ENCODE assay signal across 27 cellular contexts in genomic region chr3:151863611-151864010, GRCh38. TPM values are rescaled to one million over a fixed set of nuclear protein-coding genes. Genes with fewer than 3 reads are reported as not detected.
A peak's percentile ranks its signal among the peaks of the same experiment; 100 is the strongest.
DNase-seq lines count a peak whose midpoint lies in the region; ATAC-seq and TF ChIP-seq lines count a peak whose summit lies in the region.
"Had no signal": no experiment of that assay in that cellular context is flagged by ENCODE, and none has a peak within 500 bp of the region (broad histone marks: within the 10 kb centered on the region; RNA-seq: fewer than 3 reads in every experiment).

No MANE protein-coding gene starts in this region.

- peak; percentile 30 for DNase-seq in EH (ENCODE audit: low read depth)
- peak; percentile 28 for DNase-seq in fibroblast of peridontal ligament (ENCODE audit: extremely low read depth)
- no peak for DNase-seq in 8988T
- DNase-seq in activated naive CD4-positive, alpha-beta T cell treated with anti-CD3 and anti-CD28 coated beads, Interleukin-2, amount 50 U/mL, for 72 hours (ENCODE audit: low spot score in 2 of 2): no peak
- no peak for DNase-seq in esophagus squamous epithelium (lab: John Stamatoyannopoulos, UW)
- no peak for DNase-seq in activated CD8-positive, alpha-beta memory T cell treated with anti-CD3 and anti-CD28 coated beads, Interleukin-2, amount 50 U/mL, for 4 hours
- DNase-seq: activated CD4-positive, CD25-positive, alpha-beta regulatory T cell treated with anti-CD3 and anti-CD28 coated beads, Interleukin-2, amount 50 U/mL, for 72 hours; activated naive CD4-positive, alpha-beta T cell treated with anti-CD3 and anti-CD28 coated beads for 36 hours; activated T-cell treated with anti-CD3 and anti-CD28 coated beads, Interleukin-2, amount 50 U/mL, for 72 hours; aorta; CD4-positive, CD25-positive, alpha-beta regulatory T cell; dorsolateral prefrontal cortex; GF-D8; heart right ventricle; left colon; MV-4-11; NCI-H187; NCI-H345; PC-9; SHP77 had no signal

- H3K9me2 ChIP-seq in Loucy (replicated peaks; ENCODE audit: low read depth, low read length): no peaks in the 10 kb centered on the region

- no peaks in the 10 kb centered on the region for H3K9me3 ChIP-seq in Loucy (ENCODE audit: insufficient read depth, low read depth, low read length)
- H3K9me3 ChIP-seq in esophagus squamous epithelium: no peaks in the 10 kb centered on the region

- H3K36me3 ChIP-seq in Loucy (ENCODE audit: insufficient read depth, low read length) (no peaks in the 10 kb centered on the region), esophagus squamous epithelium (no peaks in the 10 kb centered on the region)
- H3K36me3 ChIP-seq: heart right ventricle had no signal

- no peak for TF ChIP-seq POLR2A in esophagus squamous epithelium (IDR thresholded peaks at IDR 0.05)

- H3K4me2 ChIP-seq in Loucy (ENCODE audit: low read depth, low read length, poor library complexity, severe bottlenecking): no peak overlapping the region
- H3K4me2 ChIP-seq: GM23338 had no signal

- H3K4me1 ChIP-seq in Loucy (ENCODE audit: insufficient read depth, low read length, poor library complexity, severe bottlenecking) (peaks cover 10% of the 10 kb centered on the region), esophagus squamous epithelium (no peaks in the 10 kb centered on the region)

- ATAC-seq in SK-N-SH treated with all-trans-retinoic acid at 6 μM for 48 hours: peak; percentile 54
- ATAC-seq in activated naive CD4-positive, alpha-beta T cell treated with anti-CD3 and anti-CD28 coated beads, Interleukin-2, amount 50 U/mL, for 72 hours: no peak
- ATAC-seq: activated T-cell treated with anti-CD3 and anti-CD28 coated beads, Interleukin-2, amount 50 U/mL, for 72 hours; GM23338; heart right ventricle; K562; left colon; sciatic nerve had no signal

- H3K4me3 ChIP-seq in Loucy (ENCODE audit: low read length, poor library complexity, severe bottlenecking): no peak overlapping the region
- H3K4me3 ChIP-seq in esophagus squamous epithelium: no peak overlapping the region
- H3K4me3 ChIP-seq: dorsolateral prefrontal cortex, GM23338, heart right ventricle, K562, PC-9 had no signal

- H3K9ac ChIP-seq in Loucy (ENCODE audit: low read depth, low read length, poor library complexity, severe bottlenecking): no peak overlapping the region

- peak overlapping the region; percentile 11; the same call in 1 of the 2 replicates for H2AFZ ChIP-seq in Loucy (ENCODE audit: low read length)
- H2AFZ ChIP-seq: GM23338 had no signal

- no peaks in the 10 kb centered on the region for H3K79me2 ChIP-seq in Loucy (ENCODE audit: insufficient read depth, low read length)

- H4K20me1 ChIP-seq in Loucy (ENCODE audit: insufficient read depth, low read length, poor library complexity, severe bottlenecking): no peaks in the 10 kb centered on the region

- H3K27me3 ChIP-seq in Loucy (ENCODE audit: insufficient read depth, low read length, poor library complexity, severe bottlenecking) (no peaks in the 10 kb centered on the region), esophagus squamous epithelium (no peaks in the 10 kb centered on the region)
- H3K27me3 ChIP-seq: dorsolateral prefrontal cortex, heart right ventricle had no signal

- TF ChIP-seq CTCF in Loucy (conservative IDR thresholded peaks at IDR 0.05; ENCODE audit: low read length) (no peak), esophagus squamous epithelium (IDR thresholded peaks at IDR 0.05) (no peak)

- H3F3A ChIP-seq in Loucy (ENCODE audit: low read depth): no peaks in the 10 kb centered on the region

- H3K27ac ChIP-seq in esophagus squamous epithelium: no peak overlapping the region
- H3K27ac ChIP-seq: dorsolateral prefrontal cortex, heart right ventricle had no signal

- no peak overlapping the region for H3K27ac Mint-ChIP-seq in activated naive CD4-positive, alpha-beta T cell treated with anti-CD3 and anti-CD28 coated beads, Interleukin-2, amount 50 U/mL, for 72 hours
- H3K27ac Mint-ChIP-seq: activated naive CD4-positive, alpha-beta T cell treated with anti-CD3 and anti-CD28 coated beads for 36 hours; activated T-cell treated with anti-CD3 and anti-CD28 coated beads, Interleukin-2, amount 50 U/mL, for 72 hours; CD4-positive, CD25-positive, alpha-beta regulatory T cell; GM23338; stimulated activated naive CD8-positive, alpha-beta T cell treated with anti-CD3 and anti-CD28 coated beads, Interleukin-15, Interleukin-2, amounts not matched to agents 100 ng/mL and 50 ng/mL, for 24 hours had no signal

- H3K9me3 Mint-ChIP-seq in activated naive CD4-positive, alpha-beta T cell treated with anti-CD3 and anti-CD28 coated beads, Interleukin-2, amount 50 U/mL, for 72 hours: no peaks in the 10 kb centered on the region
- H3K9me3 Mint-ChIP-seq: activated naive CD4-positive, alpha-beta T cell treated with anti-CD3 and anti-CD28 coated beads for 36 hours; activated T-cell treated with anti-CD3 and anti-CD28 coated beads, Interleukin-2, amount 50 U/mL, for 72 hours; CD4-positive, CD25-positive, alpha-beta regulatory T cell; GM23338; stimulated activated naive CD8-positive, alpha-beta T cell treated with anti-CD3 and anti-CD28 coated beads, Interleukin-15, Interleukin-2, amounts not matched to agents 100 ng/mL and 50 ng/mL, for 24 hours had no signal

- H3K36me3 Mint-ChIP-seq in activated naive CD4-positive, alpha-beta T cell treated with anti-CD3 and anti-CD28 coated beads, Interleukin-2, amount 50 U/mL, for 72 hours: no peaks in the 10 kb centered on the region
- H3K36me3 Mint-ChIP-seq: CD4-positive, CD25-positive, alpha-beta regulatory T cell had no signal

- 84 to 89% methylated on average over 2 of the region's 2 CpGs for WGBS in esophagus squamous epithelium, 2 donors

- intact Hi-C loops in esophagus squamous epithelium (cut with DNase I): no loop called here

TF ChIP-seq in SK-N-SH treated with all-trans-retinoic acid at 6 μM for 48 hours, 23 proteins besides CTCF, POLR2A, EP300 and RAD21 (continues in another document):
- no peak for TF ChIP-seq PPARA (CRISPR knock-in tag; IDR thresholded peaks at IDR 0.05; ENCODE audit: borderline replicate concordance)
- no peak for TF ChIP-seq ZC3H10 (CRISPR knock-in tag; IDR thresholded peaks at IDR 0.05)
- TF ChIP-seq GLIS3 (CRISPR knock-in tag; IDR thresholded peaks at IDR 0.05): no peak
- no peak for TF ChIP-seq BACH2 (CRISPR knock-in tag; IDR thresholded peaks at IDR 0.05; ENCODE audit: borderline replicate concordance)
- TF ChIP-seq TOX (CRISPR knock-in tag; IDR thresholded peaks at IDR 0.05; ENCODE audit: borderline replicate concordance): no peak
- TF ChIP-seq, protein P1, sequence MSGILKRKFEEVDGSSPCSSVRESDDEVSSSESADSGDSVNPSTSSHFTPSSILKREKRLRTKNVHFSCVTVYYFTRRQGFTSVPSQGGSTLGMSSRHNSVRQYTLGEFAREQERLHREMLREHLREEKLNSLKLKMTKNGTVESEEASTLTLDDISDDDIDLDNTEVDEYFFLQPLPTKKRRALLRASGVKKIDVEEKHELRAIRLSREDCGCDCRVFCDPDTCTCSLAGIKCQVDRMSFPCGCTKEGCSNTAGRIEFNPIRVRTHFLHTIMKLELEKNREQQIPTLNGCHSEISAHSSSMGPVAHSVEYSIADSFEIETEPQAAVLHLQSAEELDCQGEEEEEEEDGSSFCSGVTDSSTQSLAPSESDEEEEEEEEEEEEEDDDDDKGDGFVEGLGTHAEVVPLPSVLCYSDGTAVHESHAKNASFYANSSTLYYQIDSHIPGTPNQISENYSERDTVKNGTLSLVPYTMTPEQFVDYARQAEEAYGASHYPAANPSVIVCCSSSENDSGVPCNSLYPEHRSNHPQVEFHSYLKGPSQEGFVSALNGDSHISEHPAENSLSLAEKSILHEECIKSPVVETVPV (CRISPR knock-in tag; IDR thresholded peaks at IDR 0.05): no peak
- no peak for TF ChIP-seq ISL1 (CRISPR knock-in tag; IDR thresholded peaks at IDR 0.05)
- TF ChIP-seq CSDC2 (CRISPR knock-in tag; IDR thresholded peaks at IDR 0.05): no peak
- TF ChIP-seq CREB5 (CRISPR knock-in tag; IDR thresholded peaks at IDR 0.05; ENCODE audit: low read depth): no peak
- TF ChIP-seq ZFP30 (CRISPR knock-in tag; IDR thresholded peaks at IDR 0.05): no peak
- TF ChIP-seq RARB (CRISPR knock-in tag; IDR thresholded peaks at IDR 0.05): no peak
- TF ChIP-seq POU6F1 (CRISPR knock-in tag; IDR thresholded peaks at IDR 0.05; ENCODE audit: borderline replicate concordance, low read depth): no peak
- no peak for TF ChIP-seq ZNF70 (CRISPR knock-in tag; IDR thresholded peaks at IDR 0.05)

RNA-seq across cellular contexts. Expression of gene SUCNR1, which starts 9.8 kb away (rescaled TPM):
- not detected for total RNA-seq in activated naive CD4-positive, alpha-beta T cell treated with anti-CD3 and anti-CD28 coated beads, Interleukin-2, amount 50 U/mL, for 72 hours
- under 1 TPM in 2 of 4 donors, not detected in 2; 0.19 to 0.38 TPM for total RNA-seq in esophagus squamous epithelium
- total RNA-seq: activated naive CD4-positive, alpha-beta T cell treated with anti-CD3 and anti-CD28 coated beads for 36 hours; GM23338; PC-9; T-helper 1 cell treated with Interleukin-12 subunit alpha and Interleukin-12 subunit beta and Interleukin-4 antibody, amounts not matched to agents 30 ng/mL and 1 ng/mL, for 36 hours had no signal

RNA-seq across cellular contexts. Expression of gene AADAC, which starts 49.7 kb away (rescaled TPM):
- total RNA-seq in activated naive CD4-positive, alpha-beta T cell treated with anti-CD3 and anti-CD28 coated beads, Interleukin-2, amount 50 U/mL, for 72 hours: not detected
- total RNA-seq in esophagus squamous epithelium: 1 to 10 TPM in 2 of 4 donors, under 1 TPM in 2; 0.35 to 6.5 (median 1.0) TPM
- total RNA-seq: activated naive CD4-positive, alpha-beta T cell treated with anti-CD3 and anti-CD28 coated beads for 36 hours; activated T-cell treated with anti-CD3 and anti-CD28 coated beads, Interleukin-2, amount 50 U/mL, for 72 hours; aorta; CD4-positive, CD25-positive, alpha-beta regulatory T cell; dorsolateral prefrontal cortex; GM23338; left colon; sciatic nerve; T-helper 1 cell treated with Interleukin-12 subunit alpha and Interleukin-12 subunit beta and Interleukin-4 antibody, amounts not matched to agents 30 ng/mL and 1 ng/mL, for 36 hours had no signal

Comparison
In these comparisons a context has a peak if more than half of its experiments do, and no peak if none do; other contexts are left out.
1. DNase-seq: peak in EH (single experiment) and fibroblast of peridontal ligament (single experiment); none in 8988T (single experiment), activated naive CD4-positive, alpha-beta T cell treated with anti-CD3 and anti-CD28 coated beads, Interleukin-2, amount 50 U/mL, for 72 hours (0 of 2), esophagus squamous epithelium (single experiment) and activated CD8-positive, alpha-beta memory T cell treated with anti-CD3 and anti-CD28 coated beads, Interleukin-2, amount 50 U/mL, for 4 hours (single experiment).